Comparison of ENCODE assay signal across 7 cellular contexts in the genomic region with DNA sequence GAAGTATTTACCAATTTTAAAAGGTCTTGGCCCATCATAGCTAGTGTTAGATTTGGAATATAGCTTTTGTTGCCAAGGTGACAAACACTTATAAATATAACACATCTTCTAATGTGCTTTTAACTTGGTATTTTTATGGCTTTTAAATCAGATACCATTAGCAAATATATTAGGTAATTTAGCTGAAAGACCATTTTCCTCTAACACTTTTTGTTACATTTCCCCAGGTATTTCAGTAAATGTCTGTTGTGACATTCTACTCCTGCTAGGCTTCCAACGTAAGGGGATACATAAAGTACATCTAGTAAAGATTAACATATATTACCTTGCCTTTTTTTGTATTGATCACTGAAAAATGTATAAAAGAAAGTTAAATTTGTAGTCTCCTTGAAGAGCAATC.
"Had no signal": no experiment of that assay in that cellular context is flagged by ENCODE, and none has a peak within 500 bp of the region (broad histone marks: within the 10 kb centered on the region; RNA-seq: fewer than 3 reads in every experiment).

No MANE protein-coding gene starts in this region.

- H3K4me3 ChIP-seq: GM23248, HAP-1 had no signal

- FAIRE-seq: HepG2 had no signal

- DNase-seq: GM23248, GOT3, H7, HFFc6 had no signal

- H3K27ac ChIP-seq: GM23248, HL-60 had no signal

- H3K36me3 ChIP-seq: HAP-1 had no signal

- H3K9me3 ChIP-seq: HAP-1 had no signal
